Comparison of ENCODE assay signal across 7 cellular contexts in genomic region chr22:49934144-49934890, GRCh38. TPM values are rescaled to one million over a fixed set of nuclear protein-coding genes. Genes with fewer than 3 reads are reported as not detected.
DNase-seq lines count a peak whose midpoint lies in the region.

No MANE protein-coding gene starts in this region.

- H3K9me3 ChIP-seq in effector memory CD4-positive, alpha-beta T cell (ENCODE audit: control insufficient read depth, low read length), result no peaks in the 10 kb centered on the region

- peak overlapping the region; percentile 40 for H3K4me3 ChIP-seq in effector memory CD4-positive, alpha-beta T cell (ENCODE audit: insufficient read depth, low read depth, low read length, poor library complexity, severe bottlenecking)

- DNase-seq in H4 (ENCODE audit: low spot score) (peak; percentile 88), T follicular helper cell (ENCODE audit: low read depth) (peak; percentile 38), myocyte (ENCODE audit: low read depth) (peak; percentile 88), GM03348 (ENCODE audit: low spot score) (no peak), cortex of kidney (lab: John Stamatoyannopoulos, UW) (no peak), germinal center (ENCODE audit: low spot score) (no peak)
- peak; percentile 43 to 44 (median 44) for DNase-seq in effector memory CD4-positive, alpha-beta T cell

- H3K27me3 ChIP-seq in effector memory CD4-positive, alpha-beta T cell (replicated peaks; ENCODE audit: control insufficient read depth, insufficient read depth, low read length, poor library complexity, severe bottlenecking), result no peaks in the 10 kb centered on the region

- peaks cover 38% of the 10 kb centered on the region for H3K4me1 ChIP-seq in effector memory CD4-positive, alpha-beta T cell (ENCODE audit: control insufficient read depth, insufficient read depth, low read length, poor library complexity, severe bottlenecking)

- peak overlapping the region; percentile 90 for H3K27ac ChIP-seq in effector memory CD4-positive, alpha-beta T cell (ENCODE audit: insufficient read depth, low read length, poor library complexity, severe bottlenecking)

- no peaks in the 10 kb centered on the region for H3K36me3 ChIP-seq in effector memory CD4-positive, alpha-beta T cell (ENCODE audit: control insufficient read depth, insufficient read depth, low read length)

RNA-seq across cellular contexts. Expression of gene CRELD2, which starts 15.9 kb away (rescaled TPM):
- total RNA-seq in H4 (2014; rRNA removed; shearing (Covaris generic)), result 95.9 and 113 TPM in 2 replicates
- total RNA-seq in myocyte, result 63.0 and 120 TPM in 2 replicates
- polyA plus RNA-seq in myocyte (2012), result 75.8 TPM

RNA-seq across cellular contexts. Expression of gene ALG12, which starts 16.1 kb away (rescaled TPM):
- 13.9 and 22.3 TPM in 2 replicates for total RNA-seq in H4 (2014; rRNA removed; shearing (Covaris generic))
- total RNA-seq in myocyte, result 23.4 and 24.5 TPM in 2 replicates
- polyA plus RNA-seq in myocyte (2012), result 21.8 TPM

RNA-seq across cellular contexts. Expression of gene PIM3, which starts 26.3 kb away (rescaled TPM):
- total RNA-seq in H4 (2014; rRNA removed; shearing (Covaris generic)), result 18.6 and 30.3 TPM in 2 replicates
- total RNA-seq in myocyte, result 41.4 and 42.4 TPM in 2 replicates
- 10.6 TPM for polyA plus RNA-seq in myocyte (2012)

Comparison
In these comparisons a context has a peak if more than half of its experiments do, and no peak if none do; other contexts are left out.
1. DNase-seq: peak in H4 (single experiment), T follicular helper cell (single experiment), effector memory CD4-positive, alpha-beta T cell (3 of 3) and myocyte (single experiment); none in GM03348 (single experiment), cortex of kidney (single experiment) and germinal center (single experiment).